Comparison of ENCODE assay signal across 9 cellular contexts in genomic region chr10:102583435-102584417, GRCh38.
A peak's percentile ranks its signal among the peaks of the same experiment; 100 is the strongest.
DNase-seq lines count a peak whose midpoint lies in the region; ATAC-seq, FAIRE-seq and TF ChIP-seq lines count a peak whose summit lies in the region.
"Had no signal": no experiment of that assay in that cellular context is flagged by ENCODE, and none has a peak within 500 bp of the region (broad histone marks: within the 10 kb centered on the region; RNA-seq: fewer than 3 reads in every experiment).

No MANE protein-coding gene starts in this region.

- ATAC-seq in HG03159 (IDR thresholded peaks at IDR 0.05; ENCODE audit: unreplicated experiment) (peak; percentile 76), HepG2 (peak; percentile 98)

- H3K27me3 ChIP-seq in GM06990 (replicated peaks; ENCODE audit: control insufficient read depth, insufficient read depth, low read length) (no peaks in the 10 kb centered on the region), colonic mucosa (no peaks in the 10 kb centered on the region), HepG2 (ENCODE audit: control insufficient read depth in 1 of 2, insufficient read depth in 2 of 2, low read length in 2 of 2) (no peaks in the 10 kb centered on the region)

- DNase-seq in GM06990 (ENCODE audit: extremely low read depth, insufficient read length) (peak; percentile 45), NCI-H526 (lab: John Stamatoyannopoulos, UW) (peak; percentile 50 to 84), colonic mucosa (peak; percentile 85), HepG2 (ENCODE audit: low spot score) (peak; percentile 75), cortex of kidney (lab: John Stamatoyannopoulos, UW) (no peak)
- DNase-seq in activated CD4-positive, alpha-beta T cell treated with anti-CD3 and anti-CD28 coated beads, Interleukin-2, amount 10 ng/mL, durations not matched to agents 24 days and 14 days = peak; percentile 95
- DNase-seq in stimulated activated CD4-positive, alpha-beta T cell treated with anti-CD3 and anti-CD28 coated beads, Interleukin-4, amount 100 ng/mL, for 48 hours (ENCODE audit: low read depth in 2 of 2) = peak; percentile 74 to 79

- BruUV-seq in HepG2 (replicated peaks; lab: Mats Ljungman, UMichigan) = no TSS peak

- H4K20me1 ChIP-seq in HepG2 (ENCODE audit: insufficient read depth, low read length) = no peaks in the 10 kb centered on the region

- FAIRE-seq in HepG2 (lab: Jason Lieb, UNC) = peak; percentile 89

- no peak for TF ChIP-seq POLR2A in HepG2 (IDR thresholded peaks at IDR 0.05; ENCODE audit: insufficient read depth in 1 of 2, low read depth in 2 of 2, low read length in 2 of 2)

- H3K4me2 ChIP-seq in HepG2 (ENCODE audit: low read depth, low read length) = peak overlapping the region; percentile 33; the same call in 1 of the 2 replicates

- CTCF ChIA-PET in HepG2 (lab: Yijun Ruan, JAX; ENCODE audit: low intra/inter-chr PET ratio, low total read pairs) = interaction anchor here (1.2 to 1.5 kb wide), 3 partner anchors 13 to 352 kb away, joined by 3 to 9 read pairs (median 4); partner anchors contain the start of genes ACTR1A and SUFU

- H3K4me3 ChIP-seq in GM06990 (replicated peaks; ENCODE audit: low read depth, low read length) (no peak overlapping the region), colonic mucosa (no peak overlapping the region), HepG2 (replicated peaks in 1 of 3; ENCODE audit: insufficient read depth in 1 of 3, low read depth in 2 of 3, low read length in 3 of 3) (no peak overlapping the region)

- no peaks in the 10 kb centered on the region for H3K27me3 Mint-ChIP-seq in activated CD4-positive, alpha-beta T cell treated with anti-CD3 and anti-CD28 coated beads, Interleukin-2, amount 10 ng/mL, durations not matched to agents 24 days and 14 days
- H3K27me3 Mint-ChIP-seq: stimulated activated naive CD8-positive, alpha-beta T cell treated with anti-CD3 and anti-CD28 coated beads, Interleukin-15, Interleukin-2, amounts not matched to agents 100 ng/mL and 50 ng/mL, for 24 hours had no signal

- peak; percentile 84 for TF ChIP-seq RAD21 in HepG2 (CRISPR knock-in tag; IDR thresholded peaks at IDR 0.05)

- no peak for TF ChIP-seq EP300 in HepG2 (IDR thresholded peaks at IDR 0.05; ENCODE audit: low read depth in 2 of 2, low read length in 2 of 2)
- TF ChIP-seq EP300 in HepG2 (CRISPR knock-in tag; IDR thresholded peaks at IDR 0.05; ENCODE audit: borderline replicate concordance) = no peak

- no peak overlapping the region for H2AFZ ChIP-seq in HepG2 (ENCODE audit: low read length)

- H3K27ac Mint-ChIP-seq in activated CD4-positive, alpha-beta T cell treated with anti-CD3 and anti-CD28 coated beads, Interleukin-2, amount 10 ng/mL, durations not matched to agents 24 days and 14 days = no peak overlapping the region
- H3K27ac Mint-ChIP-seq: stimulated activated naive CD8-positive, alpha-beta T cell treated with anti-CD3 and anti-CD28 coated beads, Interleukin-15, Interleukin-2, amounts not matched to agents 100 ng/mL and 50 ng/mL, for 24 hours had no signal

- H3K36me3 ChIP-seq in GM06990 (ENCODE audit: control insufficient read depth, insufficient read depth, low read length) (no peaks in the 10 kb centered on the region), colonic mucosa (no peaks in the 10 kb centered on the region), HepG2 (replicated peaks in 1 of 2; ENCODE audit: control insufficient read depth in 1 of 2, insufficient read depth in 2 of 2, low read length in 2 of 2) (no peaks in the 10 kb centered on the region)

- no peaks in the 10 kb centered on the region for H3K36me3 Mint-ChIP-seq in activated CD4-positive, alpha-beta T cell treated with anti-CD3 and anti-CD28 coated beads, Interleukin-2, amount 10 ng/mL, durations not matched to agents 24 days and 14 days (ENCODE audit: low read depth)

- intact Hi-C loops in activated CD4-positive, alpha-beta T cell treated with anti-CD3 and anti-CD28 coated beads, Interleukin-2, amount 10 ng/mL, durations not matched to agents 24 days and 14 days (cut with micrococcal nuclease) = loop anchor here (1.0 to 5.0 kb wide), 3 partner anchors 80 to 356 kb away; partner anchors contain the start of genes ELOVL3 and SUFU
- intact Hi-C loops in colonic mucosa (cut with DNase I) = loop anchor here (2.0 kb wide), 1 partner anchor 79 kb away; no protein-coding TSS in a partner anchor
- intact Hi-C loops in HepG2 (cut with micrococcal nuclease; ENCODE audit: unreplicated experiment) = loop anchor here (2.0 kb wide), 1 partner anchor 81 kb away; the partner anchor contains the start of genes ACTR1A and SUFU

- H3K4me1 Mint-ChIP-seq in activated CD4-positive, alpha-beta T cell treated with anti-CD3 and anti-CD28 coated beads, Interleukin-2, amount 10 ng/mL, durations not matched to agents 24 days and 14 days = peaks cover 7% of the 10 kb centered on the region

- no peaks in the 10 kb centered on the region for H3K79me2 ChIP-seq in HepG2 (ENCODE audit: insufficient read depth, low read length)

- H3K27ac ChIP-seq in colonic mucosa = no peak overlapping the region
- no peak overlapping the region for H3K27ac ChIP-seq in HepG2 (ENCODE audit: extremely low read length, insufficient read depth, low read length)

- no peak overlapping the region for H3K4me3 Mint-ChIP-seq in activated CD4-positive, alpha-beta T cell treated with anti-CD3 and anti-CD28 coated beads, Interleukin-2, amount 10 ng/mL, durations not matched to agents 24 days and 14 days
- H3K4me3 Mint-ChIP-seq: stimulated activated naive CD8-positive, alpha-beta T cell treated with anti-CD3 and anti-CD28 coated beads, Interleukin-15, Interleukin-2, amounts not matched to agents 100 ng/mL and 50 ng/mL, for 24 hours had no signal

- H3K9me3 ChIP-seq in colonic mucosa (no peaks in the 10 kb centered on the region), HepG2 (ENCODE audit: low read length) (no peaks in the 10 kb centered on the region)

- H3K4me1 ChIP-seq in colonic mucosa = no peaks in the 10 kb centered on the region
- peaks cover 6% of the 10 kb centered on the region for H3K4me1 ChIP-seq in HepG2 (ENCODE audit: insufficient read depth, low read length)

- TF ChIP-seq CTCF in GM06990 (IDR thresholded peaks at IDR 0.05; ENCODE audit: insufficient read depth, low read length, poor library complexity, severe bottlenecking) (peak; percentile 81), colonic mucosa (IDR thresholded peaks at IDR 0.05) (peak; percentile 71), HepG2 (CRISPR knock-in tag; IDR thresholded peaks at IDR 0.05) (peak; percentile 93)

- H3K9ac ChIP-seq in colonic mucosa (ENCODE audit: low read depth in 2 of 2, low read length in 2 of 2) (no peak overlapping the region), HepG2 (ENCODE audit: insufficient read depth, low read depth, low read length) (no peak overlapping the region)

- 44% methylated on average over 9 of the region's 11 CpGs for WGBS in HepG2 (ENCODE audit: low lambda C conversion rate)

- POLR2A ChIA-PET in HepG2 (lab: Yijun Ruan, JAX) = interaction anchor here (0.7 to 1.4 kb wide), 8 partner anchors 16 to 190 kb away, joined by 3 to 8 read pairs (median 4); partner anchors contain the start of genes ACTR1A and SUFU

- in situ Hi-C loops in HepG2 (cut with HindIII; ENCODE audit: extremely low pct_ligation_motif_present, low pct_unique_long_range_greater_than_20kb) = loop anchor here (5.0 kb wide), 1 partner anchor 81 kb away; the partner anchor contains the start of genes ACTR1A and SUFU

- H3K9me3 Mint-ChIP-seq in activated CD4-positive, alpha-beta T cell treated with anti-CD3 and anti-CD28 coated beads, Interleukin-2, amount 10 ng/mL, durations not matched to agents 24 days and 14 days = no peaks in the 10 kb centered on the region
- H3K9me3 Mint-ChIP-seq: stimulated activated naive CD8-positive, alpha-beta T cell treated with anti-CD3 and anti-CD28 coated beads, Interleukin-15, Interleukin-2, amounts not matched to agents 100 ng/mL and 50 ng/mL, for 24 hours had no signal

TF ChIP-seq in HepG2, 621 proteins besides CTCF, POLR2A, EP300 and RAD21 (continues in another document):
- TF ChIP-seq MBNL3 (CRISPR knock-in tag; conservative IDR thresholded peaks at IDR 0.05) (no peak), MYNN (CRISPR knock-in tag; IDR thresholded peaks at IDR 0.05; ENCODE audit: low read depth) (no peak), JUNB (CRISPR knock-in tag; IDR thresholded peaks at IDR 0.05; ENCODE audit: borderline replicate concordance) (no peak), BCL3 (CRISPR knock-in tag; IDR thresholded peaks at IDR 0.05) (no peak), ZNF331 (CRISPR knock-in tag; IDR thresholded peaks at IDR 0.05) (no peak), ZNF780A (CRISPR knock-in tag; IDR thresholded peaks at IDR 0.05) (no peak), HMGXB4 (CRISPR knock-in tag; IDR thresholded peaks at IDR 0.05; ENCODE audit: borderline replicate concordance in 1 of 2, low read depth in 1 of 2) (peak; percentile 53; a peak in 1 of 4 replicates), ZC3H13 (CRISPR knock-in tag; IDR thresholded peaks at IDR 0.05) (no peak), ZSCAN12 (CRISPR knock-in tag; IDR thresholded peaks at IDR 0.05) (no peak), ZNF264 (CRISPR knock-in tag; IDR thresholded peaks at IDR 0.05) (no peak), TP53 (CRISPR knock-in tag; conservative IDR thresholded peaks at IDR 0.05) (no peak), ZNF430 (CRISPR knock-in tag; IDR thresholded peaks at IDR 0.05) (no peak), ZNF33B (CRISPR knock-in tag; IDR thresholded peaks at IDR 0.05) (no peak), ISL2 (CRISPR knock-in tag; IDR thresholded peaks at IDR 0.05) (no peak)
